In the genomic region with DNA sequence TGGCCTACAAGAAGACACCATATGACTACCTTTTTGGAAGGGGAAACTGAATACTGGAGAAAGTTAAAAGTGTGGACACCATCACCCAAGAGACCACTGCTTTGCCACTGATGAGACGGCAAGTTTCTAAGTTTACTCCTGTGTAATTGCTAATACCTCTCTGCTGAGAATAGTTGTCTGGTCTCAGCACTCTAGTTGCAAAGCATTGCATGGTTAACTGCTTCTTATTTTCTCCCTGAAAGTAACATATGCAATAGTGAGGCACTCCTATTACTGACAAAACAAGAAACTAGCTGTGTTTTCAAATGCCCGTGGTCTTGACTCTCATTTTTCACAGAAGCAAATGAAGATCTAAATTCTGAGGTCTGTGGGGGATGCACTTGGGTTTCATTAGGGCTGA, we compare ENCODE assay signal across 17 cellular contexts.
A peak's percentile ranks its signal among the peaks of the same experiment; 100 is the strongest.
DNase-seq lines count a peak whose midpoint lies in the region; ATAC-seq and TF ChIP-seq lines count a peak whose summit lies in the region.
"Had no signal": no experiment of that assay in that cellular context is flagged by ENCODE, and none has a peak within 500 bp of the region (broad histone marks: within the 10 kb centered on the region; RNA-seq: fewer than 3 reads in every experiment).

No MANE protein-coding gene starts in this region.

- H3K4me1 ChIP-seq in SK-N-SH (ENCODE audit: control insufficient read depth in 1 of 2, insufficient read depth in 2 of 2, low read depth in 1 of 2, low read length in 1 of 2) = peaks cover 2 to 33% of the 10 kb centered on the region in 2 experiments; a peak in 2 of 4 replicates
- H3K4me1 ChIP-seq: BE2C had no signal

- H3K27me3 ChIP-seq in SK-N-SH (ENCODE audit: insufficient read depth) = no peaks in the 10 kb centered on the region
- H3K27me3 ChIP-seq: BE2C had no signal

- H3K4me1 Mint-ChIP-seq in activated naive CD4-positive, alpha-beta T cell treated with anti-CD3 and anti-CD28 coated beads, Interleukin-2, amount 10 ng/mL, durations not matched to agents 7 days and 5 days = no peaks in the 10 kb centered on the region
- H3K4me1 Mint-ChIP-seq: CD4-positive, CD25-positive, alpha-beta regulatory T cell; CD8-positive, alpha-beta memory T cell; IgD-negative memory B cell had no signal

- H3K9me3 ChIP-seq in SK-N-SH = peaks cover 12% of the 10 kb centered on the region; the same call in 1 of the 2 replicates
- H3K9me3 ChIP-seq: BE2C had no signal

- peaks cover 39% of the 10 kb centered on the region for H3F3A ChIP-seq in SK-N-SH (replicated peaks; ENCODE audit: insufficient read depth)

- POLR2A ChIA-PET in SK-N-SH (lab: Yijun Ruan, JAX) = no interaction called here

- DNase-seq in AG10803 (ENCODE audit: low read depth) (peak; percentile 10), SK-N-SH (no peak), left kidney (ENCODE audit: low read depth, low spot score) (peak; percentile 72), amygdala (lab: John Stamatoyannopoulos, UW) (no peak), GF-D8 (lab: John Stamatoyannopoulos, UW) (no peak)
- DNase-seq in activated naive CD4-positive, alpha-beta T cell treated with anti-CD3 and anti-CD28 coated beads, Interleukin-2, amount 10 ng/mL, durations not matched to agents 7 days and 5 days = no peak
- DNase-seq: 8988T; BE2C; C1 segment of cervical spinal cord; CD4-positive, CD25-positive, alpha-beta regulatory T cell; CD8-positive, alpha-beta memory T cell; COR-L47; GM23248; HCEC 1CT had no signal

- no peak for TF ChIP-seq RAD21 in SK-N-SH (IDR thresholded peaks at IDR 0.05; ENCODE audit: low read length)

- no peak overlapping the region for H3K4me2 ChIP-seq in SK-N-SH

- H3K36me3 Mint-ChIP-seq in activated naive CD4-positive, alpha-beta T cell treated with anti-CD3 and anti-CD28 coated beads, Interleukin-2, amount 10 ng/mL, durations not matched to agents 7 days and 5 days = no peaks in the 10 kb centered on the region
- H3K36me3 Mint-ChIP-seq: CD4-positive, CD25-positive, alpha-beta regulatory T cell; CD8-positive, alpha-beta memory T cell; IgD-negative memory B cell had no signal

- H3K9ac ChIP-seq in SK-N-SH = no peak overlapping the region
- H3K9ac ChIP-seq: GM23248 had no signal

- TF ChIP-seq EP300 in SK-N-SH (IDR thresholded peaks at IDR 0.05; ENCODE audit: borderline replicate concordance in 1 of 2, low read depth in 1 of 2, low read length in 1 of 2) = no peak

- H3K36me3 ChIP-seq in SK-N-SH (replicated peaks in 1 of 2; ENCODE audit: control insufficient read depth in 1 of 2, insufficient read depth in 2 of 2, low read length in 1 of 2) = peaks cover 0 to 3% of the 10 kb centered on the region in 2 experiments
- H3K36me3 ChIP-seq: BE2C had no signal

- no peak for ATAC-seq in esophagus mucosa
- ATAC-seq: HepG2 had no signal

- H3K27me3 Mint-ChIP-seq in activated naive CD4-positive, alpha-beta T cell treated with anti-CD3 and anti-CD28 coated beads, Interleukin-2, amount 10 ng/mL, durations not matched to agents 7 days and 5 days = peaks cover 3% of the 10 kb centered on the region
- H3K27me3 Mint-ChIP-seq: CD4-positive, CD25-positive, alpha-beta regulatory T cell; IgD-negative memory B cell had no signal

- no peak overlapping the region for H3K4me3 Mint-ChIP-seq in activated naive CD4-positive, alpha-beta T cell treated with anti-CD3 and anti-CD28 coated beads, Interleukin-2, amount 10 ng/mL, durations not matched to agents 7 days and 5 days
- H3K4me3 Mint-ChIP-seq: CD4-positive, CD25-positive, alpha-beta regulatory T cell; CD8-positive, alpha-beta memory T cell; IgD-negative memory B cell had no signal

- H3K27ac ChIP-seq in SK-N-SH (ENCODE audit: low read depth in 2 of 2, low read length in 1 of 2) = peak overlapping the region in 1 of 2 experiments; percentile 82; a peak in 1 of 4 replicates
- H3K27ac ChIP-seq: GM23248 had no signal

- H3K9me2 ChIP-seq in SK-N-SH = no peaks in the 10 kb centered on the region

- no peak overlapping the region for H3K27ac Mint-ChIP-seq in activated naive CD4-positive, alpha-beta T cell treated with anti-CD3 and anti-CD28 coated beads, Interleukin-2, amount 10 ng/mL, durations not matched to agents 7 days and 5 days
- H3K27ac Mint-ChIP-seq: CD4-positive, CD25-positive, alpha-beta regulatory T cell; CD8-positive, alpha-beta memory T cell; IgD-negative memory B cell had no signal

- no peaks in the 10 kb centered on the region for H4K20me1 ChIP-seq in SK-N-SH (ENCODE audit: insufficient read depth)

- H3K79me2 ChIP-seq in SK-N-SH (ENCODE audit: insufficient read depth) = no peaks in the 10 kb centered on the region

- H3K9me3 Mint-ChIP-seq in activated naive CD4-positive, alpha-beta T cell treated with anti-CD3 and anti-CD28 coated beads, Interleukin-2, amount 10 ng/mL, durations not matched to agents 7 days and 5 days = no peaks in the 10 kb centered on the region
- H3K9me3 Mint-ChIP-seq: CD8-positive, alpha-beta memory T cell had no signal

- CTCF ChIA-PET in SK-N-SH (lab: Yijun Ruan, JAX) = no interaction called here
- CTCF ChIA-PET in activated naive CD4-positive, alpha-beta T cell treated with anti-CD3 and anti-CD28 coated beads, Interleukin-2, amount 10 ng/mL, durations not matched to agents 7 days and 5 days (lab: Charles Lee) = no interaction called here

- H3K4me3 ChIP-seq in AG10803 (ENCODE audit: low read length) (no peak overlapping the region), SK-N-SH (ENCODE audit: low read depth in 2 of 2, low read length in 1 of 2) (no peak overlapping the region)
- H3K4me3 ChIP-seq: GM23248 had no signal

- peak overlapping the region; percentile 64; the same call in 1 of the 2 replicates for H2AFZ ChIP-seq in SK-N-SH (ENCODE audit: low read depth)
- H2AFZ ChIP-seq: GM23248 had no signal

- 53% methylated on average over 2 of the region's 2 CpGs for WGBS in SK-N-SH (ENCODE audit: low lambda C conversion rate)

- TF ChIP-seq CTCF in AG10803 (conservative IDR thresholded peaks at IDR 0.05; ENCODE audit: low read length) (no peak), SK-N-SH (IDR thresholded peaks at IDR 0.05) (no peak)

TF ChIP-seq in SK-N-SH, 30 proteins besides CTCF, POLR2A, EP300 and RAD21 (continues in another document):
- TF ChIP-seq YY1 (IDR thresholded peaks at IDR 0.05; ENCODE audit: low read depth) (no peak), MXI1 (IDR thresholded peaks at IDR 0.05; ENCODE audit: low read depth, low read length) (no peak), FOSL2 (IDR thresholded peaks at IDR 0.05; ENCODE audit: borderline replicate concordance, low read depth) (no peak), GATA2 (CRISPR knock-in tag; IDR thresholded peaks at IDR 0.05) (no peak), TEAD4 (IDR thresholded peaks at IDR 0.05; ENCODE audit: borderline replicate concordance, insufficient read depth) (no peak), SIN3A (IDR thresholded peaks at IDR 0.05; ENCODE audit: borderline replicate concordance, low read depth, low read length) (no peak), RFX5 (IDR thresholded peaks at IDR 0.05; ENCODE audit: low read length) (no peak), RXRA (IDR thresholded peaks at IDR 0.05; ENCODE audit: borderline replicate concordance, low read depth) (no peak), POLR2AphosphoS5 (IDR thresholded peaks at IDR 0.05; ENCODE audit: low read depth, low read length) (no peak)
- TF ChIP-seq, protein P1, sequence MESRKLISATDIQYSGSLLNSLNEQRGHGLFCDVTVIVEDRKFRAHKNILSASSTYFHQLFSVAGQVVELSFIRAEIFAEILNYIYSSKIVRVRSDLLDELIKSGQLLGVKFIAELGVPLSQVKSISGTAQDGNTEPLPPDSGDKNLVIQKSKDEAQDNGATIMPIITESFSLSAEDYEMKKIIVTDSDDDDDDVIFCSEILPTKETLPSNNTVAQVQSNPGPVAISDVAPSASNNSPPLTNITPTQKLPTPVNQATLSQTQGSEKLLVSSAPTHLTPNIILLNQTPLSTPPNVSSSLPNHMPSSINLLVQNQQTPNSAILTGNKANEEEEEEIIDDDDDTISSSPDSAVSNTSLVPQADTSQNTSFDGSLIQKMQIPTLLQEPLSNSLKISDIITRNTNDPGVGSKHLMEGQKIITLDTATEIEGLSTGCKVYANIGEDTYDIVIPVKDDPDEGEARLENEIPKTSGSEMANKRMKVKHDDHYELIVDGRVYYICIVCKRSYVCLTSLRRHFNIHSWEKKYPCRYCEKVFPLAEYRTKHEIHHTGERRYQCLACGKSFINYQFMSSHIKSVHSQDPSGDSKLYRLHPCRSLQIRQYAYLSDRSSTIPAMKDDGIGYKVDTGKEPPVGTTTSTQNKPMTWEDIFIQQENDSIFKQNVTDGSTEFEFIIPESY (IDR thresholded peaks at IDR 0.05; ENCODE audit: borderline replicate concordance, low read depth) = no peak
- TF ChIP-seq, protein P2, sequence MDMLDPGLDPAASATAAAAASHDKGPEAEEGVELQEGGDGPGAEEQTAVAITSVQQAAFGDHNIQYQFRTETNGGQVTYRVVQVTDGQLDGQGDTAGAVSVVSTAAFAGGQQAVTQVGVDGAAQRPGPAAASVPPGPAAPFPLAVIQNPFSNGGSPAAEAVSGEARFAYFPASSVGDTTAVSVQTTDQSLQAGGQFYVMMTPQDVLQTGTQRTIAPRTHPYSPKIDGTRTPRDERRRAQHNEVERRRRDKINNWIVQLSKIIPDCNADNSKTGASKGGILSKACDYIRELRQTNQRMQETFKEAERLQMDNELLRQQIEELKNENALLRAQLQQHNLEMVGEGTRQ (IDR thresholded peaks at IDR 0.05; ENCODE audit: borderline replicate concordance, low read depth, low read length) = no peak
- TF ChIP-seq, protein P3, sequence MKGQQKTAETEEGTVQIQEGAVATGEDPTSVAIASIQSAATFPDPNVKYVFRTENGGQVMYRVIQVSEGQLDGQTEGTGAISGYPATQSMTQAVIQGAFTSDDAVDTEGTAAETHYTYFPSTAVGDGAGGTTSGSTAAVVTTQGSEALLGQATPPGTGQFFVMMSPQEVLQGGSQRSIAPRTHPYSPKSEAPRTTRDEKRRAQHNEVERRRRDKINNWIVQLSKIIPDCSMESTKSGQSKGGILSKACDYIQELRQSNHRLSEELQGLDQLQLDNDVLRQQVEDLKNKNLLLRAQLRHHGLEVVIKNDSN (IDR thresholded peaks at IDR 0.05; ENCODE audit: borderline replicate concordance, low read depth) = no peak
- TF ChIP-seq, protein P4, sequence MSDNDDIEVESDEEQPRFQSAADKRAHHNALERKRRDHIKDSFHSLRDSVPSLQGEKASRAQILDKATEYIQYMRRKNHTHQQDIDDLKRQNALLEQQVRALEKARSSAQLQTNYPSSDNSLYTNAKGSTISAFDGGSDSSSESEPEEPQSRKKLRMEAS (IDR thresholded peaks at IDR 0.05; ENCODE audit: low read depth) = no peak
- TF ChIP-seq, protein P5, sequence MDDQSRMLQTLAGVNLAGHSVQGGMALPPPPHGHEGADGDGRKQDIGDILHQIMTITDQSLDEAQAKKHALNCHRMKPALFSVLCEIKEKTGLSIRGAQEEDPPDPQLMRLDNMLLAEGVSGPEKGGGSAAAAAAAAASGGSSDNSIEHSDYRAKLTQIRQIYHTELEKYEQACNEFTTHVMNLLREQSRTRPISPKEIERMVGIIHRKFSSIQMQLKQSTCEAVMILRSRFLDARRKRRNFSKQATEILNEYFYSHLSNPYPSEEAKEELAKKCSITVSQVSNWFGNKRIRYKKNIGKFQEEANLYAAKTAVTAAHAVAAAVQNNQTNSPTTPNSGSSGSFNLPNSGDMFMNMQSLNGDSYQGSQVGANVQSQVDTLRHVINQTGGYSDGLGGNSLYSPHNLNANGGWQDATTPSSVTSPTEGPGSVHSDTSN (IDR thresholded peaks at IDR 0.05) = no peak

Comparison
In these comparisons a context has a peak if more than half of its experiments do, and no peak if none do; other contexts are left out.
1. DNase-seq: peak in AG10803 (single experiment) and left kidney (single experiment); none in SK-N-SH (single experiment), activated naive CD4-positive, alpha-beta T cell treated with anti-CD3 and anti-CD28 coated beads, Interleukin-2, amount 10 ng/mL, durations not matched to agents 7 days and 5 days (single experiment), amygdala (0 of 56) and GF-D8 (single experiment).